In the genomic region with DNA sequence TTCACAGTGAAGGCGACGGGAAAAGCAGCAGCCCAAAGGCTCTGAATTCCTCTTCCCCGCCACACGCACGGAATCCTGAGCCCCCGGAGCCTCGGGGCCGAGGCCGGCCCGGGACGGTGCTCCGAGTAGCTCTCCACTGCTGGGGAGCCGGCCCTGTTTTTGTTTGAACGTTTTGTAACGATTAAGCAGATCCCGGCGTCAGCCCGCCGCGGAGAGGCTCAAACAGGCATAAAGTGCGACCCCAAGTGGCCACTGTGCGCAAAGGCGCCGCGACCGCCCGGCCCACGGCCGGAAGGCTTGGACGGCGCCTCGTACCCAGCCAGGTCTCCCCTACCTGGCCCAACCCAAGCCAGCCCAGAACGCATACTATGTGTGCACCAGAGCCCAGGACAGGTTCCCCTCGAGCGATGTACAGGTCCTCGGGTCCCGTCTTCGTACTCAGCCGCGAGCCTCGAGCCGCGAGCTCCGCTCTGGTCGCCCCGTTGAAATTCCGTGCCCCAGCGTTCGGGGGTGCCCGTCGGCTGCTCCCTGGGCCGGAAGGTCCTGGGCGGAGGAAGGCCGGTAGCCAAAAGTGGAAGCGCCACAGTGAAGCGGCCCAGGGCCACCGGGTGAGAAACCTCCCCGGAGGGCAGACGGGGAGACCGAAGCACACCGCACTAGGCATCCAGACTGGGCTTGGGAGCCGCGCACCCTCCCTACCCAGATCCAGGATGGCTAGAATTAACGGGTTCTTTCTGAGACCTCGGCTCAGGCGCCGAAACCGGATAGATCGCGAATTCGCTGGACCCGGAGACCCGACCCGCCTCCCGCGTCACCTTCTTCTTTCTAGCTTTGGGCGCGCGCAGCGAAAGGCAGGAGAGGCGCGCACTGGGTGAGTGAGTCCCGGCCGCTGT, we compare ENCODE assay signal across 1 cellular context.
TF ChIP-seq lines count a peak whose summit lies in the region.

No MANE protein-coding gene starts in this region.

TF ChIP-seq in IMR-90, 13 proteins besides CTCF, POLR2A, EP300 and RAD21:
- TF ChIP-seq BHLHE40 (IDR thresholded peaks at IDR 0.05; ENCODE audit: low read depth, low read length) (no peak), SMC3 (IDR thresholded peaks at IDR 0.05; ENCODE audit: low read depth, low read length) (peak; percentile 70)
